Comparison of ENCODE assay signal across 10 cellular contexts in genomic region chr17:28426081-28426519, GRCh38. TPM values are rescaled to one million over a fixed set of nuclear protein-coding genes. Genes with fewer than 3 reads are reported as not detected.
DNase-seq lines count a peak whose midpoint lies in the region; ATAC-seq, FAIRE-seq and TF ChIP-seq lines count a peak whose summit lies in the region.
"Had no signal": no experiment of that assay in that cellular context is flagged by ENCODE, and none has a peak within 500 bp of the region (broad histone marks: within the 10 kb centered on the region; RNA-seq: fewer than 3 reads in every experiment).

No MANE protein-coding gene starts in this region.

- no peaks in the 10 kb centered on the region for H3K79me1 ChIP-seq in mesendoderm (ENCODE audit: low read length)

- H3K79me2 ChIP-seq in K562 (ENCODE audit: control insufficient read depth, insufficient read depth, low read length) (no peaks in the 10 kb centered on the region), mesendoderm (ENCODE audit: control insufficient read depth, insufficient read depth, low read length) (no peaks in the 10 kb centered on the region)

- H3K4me3 Mint-ChIP-seq in Caco-2 (ENCODE audit: unreplicated experiment) = no peak overlapping the region

- H4K20me1 ChIP-seq in K562 (replicated peaks; ENCODE audit: control insufficient read depth, insufficient read depth, low read length) = no peaks in the 10 kb centered on the region

- H3K27ac Mint-ChIP-seq in Caco-2 (ENCODE audit: unreplicated experiment) = no peak overlapping the region

- H3K4me3 ChIP-seq in Caco-2 (ENCODE audit: low read depth, low read length) (no peak overlapping the region), HL-60 (replicated peaks; ENCODE audit: insufficient read depth, low read length) (no peak overlapping the region), K562 (no peak overlapping the region), mesendoderm (ENCODE audit: low read length) (no peak overlapping the region), psoas muscle (no peak overlapping the region), sigmoid colon (no peak overlapping the region)

- DNase-seq in Caco-2 (peak; percentile 69 to 74), HL-60 (ENCODE audit: low read depth in 1 of 2, low spot score in 1 of 2) (no peak), K562 (ENCODE audit: extremely low read depth in 1 of 4, low spot score in 3 of 4) (peak; percentile 51 to 63 (median 60)), mesendoderm (peak; percentile 64), psoas muscle (no peak), sigmoid colon (no peak)

- no peak overlapping the region for H2BK120ac ChIP-seq in mesendoderm (ENCODE audit: low read depth, low read length)

- no peak overlapping the region for H3K23ac ChIP-seq in mesendoderm (ENCODE audit: low read length)

- TF ChIP-seq CTCF in Caco-2 (IDR thresholded peaks at IDR 0.05; ENCODE audit: insufficient read depth in 1 of 2, low read depth in 1 of 2, low read length in 1 of 2, severe bottlenecking in 1 of 2, unreplicated experiment in 1 of 2) (peak; percentile 67 to 74), HL-60 (IDR thresholded peaks at IDR 0.05; ENCODE audit: insufficient read depth, low read length) (peak; percentile 4), K562 (IDR thresholded peaks at IDR 0.05 in 2 of 3, conservative IDR thresholded peaks at IDR 0.05 in 1 of 3; ENCODE audit: insufficient read depth in 2 of 3, low read depth in 1 of 3, low read length in 3 of 3) (peak; percentile 63 to 77 (median 72)), psoas muscle (IDR thresholded peaks at IDR 0.05) (no peak), sigmoid colon (IDR thresholded peaks at IDR 0.05) (no peak)

- H4K5ac ChIP-seq in mesendoderm (ENCODE audit: low read length) = no peak overlapping the region

- H2BK15ac ChIP-seq in mesendoderm (replicated peaks; ENCODE audit: low read depth) = no peak overlapping the region

- intact Hi-C loops in Caco-2 (cut with micrococcal nuclease; ENCODE audit: unreplicated experiment) (no loop called here), K562 (cut with micrococcal nuclease) (loop anchor here (10.0 kb wide), 1 partner anchor 171 kb away; no protein-coding TSS in a partner anchor), psoas muscle (cut with DNase I) (loop anchor here in 1 of 2 donors (10.0 kb wide), 1 partner anchor 59 kb away; no protein-coding TSS in a partner anchor), sigmoid colon (cut with DNase I) (no loop called here)

- BruUV-seq in Caco-2 (replicated peaks; lab: Mats Ljungman, UMichigan) (no TSS peak), K562 (replicated peaks; lab: Mats Ljungman, UMichigan) (no TSS peak)

- H3K36me3 ChIP-seq in Caco-2 (ENCODE audit: control insufficient read depth, insufficient read depth, low read length) (no peaks in the 10 kb centered on the region), K562 (ENCODE audit: control insufficient read depth, insufficient read depth, low read length) (no peaks in the 10 kb centered on the region), mesendoderm (ENCODE audit: control insufficient read depth, insufficient read depth, low read length) (no peaks in the 10 kb centered on the region), psoas muscle (ENCODE audit: insufficient read depth in 1 of 2, low read depth in 1 of 2) (no peaks in the 10 kb centered on the region), sigmoid colon (no peaks in the 10 kb centered on the region)
- H3K36me3 ChIP-seq: neutrophil had no signal

- no peaks in the 10 kb centered on the region for H3K9me1 ChIP-seq in K562 (ENCODE audit: control insufficient read depth, insufficient read depth, low read length)

- no peak overlapping the region for H3K4ac ChIP-seq in mesendoderm (ENCODE audit: low read depth, low read length)

- H3K4me1 ChIP-seq in Caco-2 (no peaks in the 10 kb centered on the region), K562 (replicated peaks in 1 of 2; ENCODE audit: control insufficient read depth in 2 of 2, insufficient read depth in 2 of 2, low read length in 2 of 2) (no peaks in the 10 kb centered on the region; a peak in 1 of 5 replicates), mesendoderm (ENCODE audit: control insufficient read depth, low read depth, low read length) (no peaks in the 10 kb centered on the region), psoas muscle (no peaks in the 10 kb centered on the region), sigmoid colon (no peaks in the 10 kb centered on the region)

- H2AFZ ChIP-seq in K562 (ENCODE audit: low read depth, low read length) = no peak overlapping the region

- H3K27me3 Mint-ChIP-seq in Caco-2 (ENCODE audit: insufficient read depth, unreplicated experiment) = no peaks in the 10 kb centered on the region

- in situ Hi-C loops in K562 (cut with MboI) = no loop called here

- H3K9me3 Mint-ChIP-seq in Caco-2 (ENCODE audit: unreplicated experiment) = no peaks in the 10 kb centered on the region

- TF ChIP-seq RAD21 in K562 (CRISPR knock-in tag; conservative IDR thresholded peaks at IDR 0.05 in 1 of 2, IDR thresholded peaks at IDR 0.05 in 1 of 2) = peak in 1 of 2 experiments; percentile 52; a peak in 2 of 4 replicates

- POLR2A ChIA-PET in Caco-2 (lab: Charles Lee) (no interaction called here), K562 (lab: Yijun Ruan, JAX) (interaction anchor here (0.6 kb wide), 1 partner anchor 46 kb away, joined by 3 read pairs; no protein-coding TSS in a partner anchor)

- no peak overlapping the region for H3K27ac ChIP-seq in HL-60 (replicated peaks)
- no peak overlapping the region for H3K27ac ChIP-seq in K562 (ENCODE audit: extremely low read depth, low read depth, low read length)
- H3K27ac ChIP-seq in mesendoderm (ENCODE audit: low read depth, low read length) = no peak overlapping the region
- no peak overlapping the region for H3K27ac ChIP-seq in psoas muscle
- H3K27ac ChIP-seq in sigmoid colon = no peak overlapping the region
- H3K27ac ChIP-seq: neutrophil had no signal

- H4K8ac ChIP-seq in mesendoderm (ENCODE audit: low read depth, low read length) = no peak overlapping the region

- no peak overlapping the region for H3K56ac ChIP-seq in mesendoderm (ENCODE audit: low read length)

- H2BK5ac ChIP-seq in mesendoderm (ENCODE audit: low read length) = no peak overlapping the region

- no peaks in the 10 kb centered on the region for H3K36me3 Mint-ChIP-seq in Caco-2 (ENCODE audit: insufficient read depth, unreplicated experiment)

- H3K4me2 ChIP-seq in K562 (ENCODE audit: insufficient read depth, low read length) (no peak overlapping the region), mesendoderm (ENCODE audit: low read length) (no peak overlapping the region)

- H3K9ac ChIP-seq in K562 (ENCODE audit: insufficient read depth in 1 of 2, low read depth in 2 of 2, low read length in 2 of 2) (no peak overlapping the region), mesendoderm (ENCODE audit: low read length) (no peak overlapping the region)

- CTCF ChIA-PET in Caco-2 (lab: Charles Lee) (interaction anchor here (0.6 to 1.1 kb wide), 2 partner anchors 9 to 70 kb away, joined by 3 to 6 read pairs; no protein-coding TSS in a partner anchor), K562 (lab: Yijun Ruan, JAX; ENCODE audit: low intra/inter-chr PET ratio) (no interaction called here)

- H3K9me3 ChIP-seq in Caco-2 (no peaks in the 10 kb centered on the region), K562 (replicated peaks; ENCODE audit: control insufficient read depth, insufficient read depth, low read depth, low read length) (no peaks in the 10 kb centered on the region), psoas muscle (no peaks in the 10 kb centered on the region), sigmoid colon (no peaks in the 10 kb centered on the region)
- H3K9me3 ChIP-seq: neutrophil had no signal

- 4% methylated on average over 9 of the region's 9 CpGs for WGBS in K562 (ENCODE audit: insufficient coverage, low coverage, missing lambda C conversion rate)
- WGBS in mesendoderm (ENCODE audit: extremely low coverage, insufficient coverage, low lambda C conversion rate) = no CpG with 5 or more reads among the region's 9 CpGs
- WGBS in psoas muscle, 3 donors = 65 to 73% (median 68%) methylated on average over 9 of the region's 9 CpGs
- 83 to 88% methylated on average over 9 of the region's 9 CpGs for WGBS in sigmoid colon, 2 donors

- FAIRE-seq in K562 (lab: Jason Lieb, UNC) = peak; percentile 72
- FAIRE-seq: frontal cortex had no signal

- peak; percentile 99 for ATAC-seq in K562
- ATAC-seq in HG02759 (IDR thresholded peaks at IDR 0.05; ENCODE audit: unreplicated experiment) = no peak
- ATAC-seq in psoas muscle = no peak
- no peak for ATAC-seq in HG02870 (IDR thresholded peaks at IDR 0.05; ENCODE audit: unreplicated experiment)

- TF ChIP-seq EP300 in K562 (IDR thresholded peaks at IDR 0.05; ENCODE audit: low read length) (no peak), sigmoid colon (IDR thresholded peaks at IDR 0.05) (no peak)

- no peak overlapping the region for H3K18ac ChIP-seq in mesendoderm (ENCODE audit: low read length)

- TF ChIP-seq POLR2A in K562 (conservative IDR thresholded peaks at IDR 0.05) (no peak), sigmoid colon (IDR thresholded peaks at IDR 0.05) (no peak)

- H3K27me3 ChIP-seq in Caco-2 (replicated peaks; ENCODE audit: control insufficient read depth, insufficient read depth, low read length) = no peaks in the 10 kb centered on the region
- H3K27me3 ChIP-seq in HL-60 (ENCODE audit: insufficient read depth, poor library complexity, severe bottlenecking) = no peaks in the 10 kb centered on the region
- H3K27me3 ChIP-seq in K562 (ENCODE audit: control insufficient read depth in 2 of 2, insufficient read depth in 2 of 2, low read length in 2 of 2) = peaks cover 17 to 31% of the 10 kb centered on the region in 2 experiments
- no peaks in the 10 kb centered on the region for H3K27me3 ChIP-seq in mesendoderm (ENCODE audit: insufficient read depth, low read length, poor library complexity)
- peaks cover 0 to 10% (median 0%) of the 10 kb centered on the region in 3 donors for H3K27me3 ChIP-seq in psoas muscle (ENCODE audit: insufficient read depth in 3 of 3, low read length in 2 of 3)
- no peaks in the 10 kb centered on the region for H3K27me3 ChIP-seq in sigmoid colon
- H3K27me3 ChIP-seq: neutrophil had no signal

- no peaks in the 10 kb centered on the region for H3K4me1 Mint-ChIP-seq in Caco-2 (ENCODE audit: low read depth, unreplicated experiment)

- H2AK5ac ChIP-seq in mesendoderm (ENCODE audit: low read length) = no peak overlapping the region

RNA-seq across cellular contexts. Expression of gene SLC46A1, which starts 20.1 kb away (rescaled TPM):
- total RNA-seq in Caco-2 (2022) (114 and 128 TPM in 2 replicates), K562 (2014; rRNA removed) (3.1 and 3.4 TPM in 2 replicates), K562 (2014; rRNA removed; fragmentation: Illumina TruSeq; extraction: Trizol) (1.8 and 3.1 TPM in 2 replicates), K562 (2015; rRNA removed; fragmentation: Illumina TruSeq; extraction: Trizol) (2.4 and 3.1 TPM in 2 replicates), K562 (2021) (4.3 and 5.5 TPM in 2 replicates), psoas muscle (1 to 10 TPM; 2.7 to 4.2 (median 2.8) TPM), sigmoid colon (1 to 10 TPM; 2.7 to 8.6 (median 5.1) TPM)
- total RNA-seq in K562 (2011; cell fraction: chromatin; rRNA removed; ENCODE audit: low replicate concordance) = 18.4 and 42.1 TPM in 2 replicates
- total RNA-seq in K562 (2011; cell fraction: nucleolus; rRNA removed) = 22.6 and 30.0 TPM in 2 replicates
- total RNA-seq in K562 (2011; cell fraction: nucleoplasm; rRNA removed) = 26.1 and 28.6 TPM in 2 replicates
- polyA plus RNA-seq in K562 (2011; rRNA removed) (2.4 and 4.0 TPM in 2 replicates), K562 (2014; fragmentation: Illumina TruSeq; extraction: Trizol) (3.9 and 4.5 TPM in 2 replicates), K562 (2014; fragmentation: Nextera tagmentation; extraction: Ambion mirVana) (under 1 TPM; 0.24 to 0.32 TPM), K562 (2014; rRNA removed) (2.6 TPM in 2 replicates), psoas muscle (1 to 10 TPM; 1.1 to 2.5 (median 1.4) TPM), sigmoid colon (1 to 10 TPM; 4.1 to 7.6 (median 4.2) TPM)
- 2.7 and 5.5 TPM in 2 replicates for polyA plus RNA-seq in K562 (2011; cell fraction: cytosol; rRNA removed)
- polyA plus RNA-seq in K562 (2011; cell fraction: nucleus; rRNA removed) = 7.8 and 15.8 TPM in 2 replicates
- 2.4 and 2.9 TPM in 2 replicates for polyA plus RNA-seq in K562 (2012)
- 7.2 and 11.6 TPM in 2 replicates for polyA minus RNA-seq in K562 (2011; rRNA and poly(A)+ RNA removed)
- 2.6 and 6.5 TPM in 2 replicates for polyA minus RNA-seq in K562 (2011; cell fraction: cytosol; rRNA and poly(A)+ RNA removed)
- polyA minus RNA-seq in K562 (2011; cell fraction: nucleus; rRNA and poly(A)+ RNA removed) = 13.5 and 15.0 TPM in 2 replicates
- 7.0 TPM for polyA plus RNA-seq in mesendoderm (2013, experiment 1 of 2)
- polyA plus RNA-seq in mesendoderm (2013, experiment 2 of 2) = 6.5 TPM

RNA-seq across cellular contexts. Expression of gene SLC13A2, which starts 47.3 kb away (rescaled TPM):
- total RNA-seq in Caco-2 (2022) (0.42 and 0.57 TPM in 2 replicates), K562 (2014; rRNA removed) (not detected in 2 replicates), K562 (2014; rRNA removed; fragmentation: Illumina TruSeq; extraction: Trizol) (not detected in 2 replicates), K562 (2015; rRNA removed; fragmentation: Illumina TruSeq; extraction: Trizol) (not detected in 2 replicates), K562 (2021) (0.13 TPM in 1 of 2 replicates, not detected in the other), psoas muscle (not detected), sigmoid colon (under 1 TPM in 1 of 4 donors, not detected in 3; under 0.01 TPM)
- total RNA-seq in K562 (2011; cell fraction: chromatin; rRNA removed; ENCODE audit: low replicate concordance) = not detected in 2 replicates
- total RNA-seq in K562 (2011; cell fraction: nucleolus; rRNA removed) = not detected in 2 replicates
- total RNA-seq in K562 (2011; cell fraction: nucleoplasm; rRNA removed) = not detected in 2 replicates
- polyA plus RNA-seq in K562 (2011; rRNA removed) (not detected in 2 replicates), K562 (2014; fragmentation: Illumina TruSeq; extraction: Trizol) (not detected in 2 replicates), K562 (2014; fragmentation: Nextera tagmentation; extraction: Ambion mirVana) (not detected), K562 (2014; rRNA removed) (not detected in 2 replicates), psoas muscle (under 1 TPM in 1 of 3 donors, not detected in 2; 0.21 TPM), sigmoid colon (10 to 100 TPM in 2 of 3 donors, 1 to 10 TPM in 1; 8.4 to 29.1 (median 11.4) TPM)
- polyA plus RNA-seq in K562 (2011; cell fraction: cytosol; rRNA removed) = not detected in 2 replicates
- not detected in 2 replicates for polyA plus RNA-seq in K562 (2011; cell fraction: nucleus; rRNA removed)
- not detected in 2 replicates for polyA plus RNA-seq in K562 (2012)
- polyA minus RNA-seq in K562 (2011; rRNA and poly(A)+ RNA removed) = not detected in 2 replicates
- polyA minus RNA-seq in K562 (2011; cell fraction: cytosol; rRNA and poly(A)+ RNA removed) = not detected in 2 replicates
- not detected in 2 replicates for polyA minus RNA-seq in K562 (2011; cell fraction: nucleus; rRNA and poly(A)+ RNA removed)
- not detected for polyA plus RNA-seq in mesendoderm (2013, experiment 1 of 2)
- polyA plus RNA-seq in mesendoderm (2013, experiment 2 of 2) = not detected
- total RNA-seq: frontal cortex had no signal

RNA-seq across cellular contexts. Expression of gene SARM1, which starts 54.6 kb away (rescaled TPM):
- 32.8 and 34.4 TPM in 2 replicates for total RNA-seq in Caco-2 (2022)
- total RNA-seq in K562 (2011; cell fraction: chromatin; rRNA removed; ENCODE audit: low replicate concordance) = 1.5 and 2.4 TPM in 2 replicates
- 1.6 and 3.2 TPM in 2 replicates for total RNA-seq in K562 (2011; cell fraction: nucleolus; rRNA removed)
- total RNA-seq in K562 (2011; cell fraction: nucleoplasm; rRNA removed) = 0.69 and 0.81 TPM in 2 replicates
- total RNA-seq in K562 (2014; rRNA removed) = 0.08 and 0.09 TPM in 2 replicates
- total RNA-seq in K562 (2014; rRNA removed; fragmentation: Illumina TruSeq; extraction: Trizol) = 0.10 and 0.29 TPM in 2 replicates
- total RNA-seq in K562 (2015; rRNA removed; fragmentation: Illumina TruSeq; extraction: Trizol) = 0.08 and 0.11 TPM in 2 replicates
- total RNA-seq in K562 (2021) = 0.54 and 0.55 TPM in 2 replicates
- polyA plus RNA-seq in K562 (2011; rRNA removed) = 0.15 and 0.30 TPM in 2 replicates
- polyA plus RNA-seq in K562 (2011; cell fraction: cytosol; rRNA removed) = 0.19 and 0.30 TPM in 2 replicates
- 0.94 and 1.5 TPM in 2 replicates for polyA plus RNA-seq in K562 (2011; cell fraction: nucleus; rRNA removed)
- 0.12 and 1.5 TPM in 2 replicates for polyA plus RNA-seq in K562 (2012)
- 0.07 and 0.12 TPM in 2 replicates for polyA plus RNA-seq in K562 (2014; fragmentation: Illumina TruSeq; extraction: Trizol)
- polyA plus RNA-seq in K562 (2014; fragmentation: Nextera tagmentation; extraction: Ambion mirVana) = not detected
- polyA plus RNA-seq in K562 (2014; rRNA removed) = 0.04 and 0.31 TPM in 2 replicates
- polyA minus RNA-seq in K562 (2011; rRNA and poly(A)+ RNA removed) = 0.09 and 0.21 TPM in 2 replicates
- 0.38 and 0.73 TPM in 2 replicates for polyA minus RNA-seq in K562 (2011; cell fraction: cytosol; rRNA and poly(A)+ RNA removed)
- 0.44 and 0.67 TPM in 2 replicates for polyA minus RNA-seq in K562 (2011; cell fraction: nucleus; rRNA and poly(A)+ RNA removed)
- polyA plus RNA-seq in mesendoderm (2013, experiment 1 of 2) = 2.2 TPM
- polyA plus RNA-seq in mesendoderm (2013, experiment 2 of 2) = 2.6 TPM
- total RNA-seq in psoas muscle = 1 to 10 TPM; 1.8 to 2.2 (median 1.9) TPM
- under 1 TPM; 0.77 to 0.91 (median 0.82) TPM for polyA plus RNA-seq in psoas muscle
- total RNA-seq in sigmoid colon = 10 to 100 TPM in 2 of 4 donors, 1 to 10 TPM in 2; 7.7 to 13.3 (median 10.1) TPM
- polyA plus RNA-seq in sigmoid colon = 10 to 100 TPM in 1 of 3 donors, 1 to 10 TPM in 2; 3.5 to 10.2 (median 6.0) TPM

RNA-seq across cellular contexts. Expression of gene VTN, which starts 56.0 kb away (rescaled TPM):
- total RNA-seq in Caco-2 (2022) (273 and 298 TPM in 2 replicates), K562 (2014; rRNA removed) (0.14 and 0.33 TPM in 2 replicates), K562 (2014; rRNA removed; fragmentation: Illumina TruSeq; extraction: Trizol) (not detected in 2 replicates), K562 (2015; rRNA removed; fragmentation: Illumina TruSeq; extraction: Trizol) (0.15 and 0.36 TPM in 2 replicates), K562 (2021) (0.86 and 2.3 TPM in 2 replicates), psoas muscle (1 to 10 TPM in 1 of 4 donors, under 1 TPM in 1, not detected in 2; 0.24 to 1.2 TPM), sigmoid colon (1 to 10 TPM in 1 of 4 donors, under 1 TPM in 3; 0.16 to 1.9 (median 0.38) TPM)
- not detected in 2 replicates for total RNA-seq in K562 (2011; cell fraction: chromatin; rRNA removed; ENCODE audit: low replicate concordance)
- 0.26 and 0.33 TPM in 2 replicates for total RNA-seq in K562 (2011; cell fraction: nucleolus; rRNA removed)
- total RNA-seq in K562 (2011; cell fraction: nucleoplasm; rRNA removed) = 0.73 TPM in 1 of 2 replicates, not detected in the other
- polyA plus RNA-seq in K562 (2011; rRNA removed) (0.11 and 0.17 TPM in 2 replicates), K562 (2014; fragmentation: Illumina TruSeq; extraction: Trizol) (0.13 and 0.68 TPM in 2 replicates), K562 (2014; fragmentation: Nextera tagmentation; extraction: Ambion mirVana) (1 to 10 TPM in 1 of 2 experiments, under 1 TPM in 1; 0.22 to 1.0 TPM), K562 (2014; rRNA removed) (0.64 and 0.82 TPM in 2 replicates), psoas muscle (under 1 TPM; 0.06 to 0.18 (median 0.12) TPM), sigmoid colon (under 1 TPM in 2 of 3 donors, not detected in 1; 0.45 to 0.60 TPM)
- 0.21 and 0.25 TPM in 2 replicates for polyA plus RNA-seq in K562 (2011; cell fraction: cytosol; rRNA removed)
- polyA plus RNA-seq in K562 (2011; cell fraction: nucleus; rRNA removed) = 0.10 and 0.41 TPM in 2 replicates
- 0.77 and 0.97 TPM in 2 replicates for polyA plus RNA-seq in K562 (2012)
- not detected in 2 replicates for polyA minus RNA-seq in K562 (2011; rRNA and poly(A)+ RNA removed)
- 1.0 TPM in 2 replicates for polyA minus RNA-seq in K562 (2011; cell fraction: cytosol; rRNA and poly(A)+ RNA removed)
- 0.40 and 0.56 TPM in 2 replicates for polyA minus RNA-seq in K562 (2011; cell fraction: nucleus; rRNA and poly(A)+ RNA removed)
- not detected for polyA plus RNA-seq in mesendoderm (2013, experiment 1 of 2)
- 0.04 TPM for polyA plus RNA-seq in mesendoderm (2013, experiment 2 of 2)

Comparison
In these comparisons a context has a peak if more than half of its experiments do, and no peak if none do; other contexts are left out.
1. DNase-seq: peak in Caco-2 (2 of 2), K562 (4 of 4) and mesendoderm (single experiment); none in HL-60 (0 of 2), psoas muscle (0 of 2) and sigmoid colon (single experiment).
2. CTCF ChIP-seq: peak in Caco-2 (2 of 2), HL-60 (single experiment) and K562 (3 of 3); none in psoas muscle (single experiment) and sigmoid colon (0 of 4).